Comparison of ENCODE assay signal across 37 cellular contexts in the genomic region with DNA sequence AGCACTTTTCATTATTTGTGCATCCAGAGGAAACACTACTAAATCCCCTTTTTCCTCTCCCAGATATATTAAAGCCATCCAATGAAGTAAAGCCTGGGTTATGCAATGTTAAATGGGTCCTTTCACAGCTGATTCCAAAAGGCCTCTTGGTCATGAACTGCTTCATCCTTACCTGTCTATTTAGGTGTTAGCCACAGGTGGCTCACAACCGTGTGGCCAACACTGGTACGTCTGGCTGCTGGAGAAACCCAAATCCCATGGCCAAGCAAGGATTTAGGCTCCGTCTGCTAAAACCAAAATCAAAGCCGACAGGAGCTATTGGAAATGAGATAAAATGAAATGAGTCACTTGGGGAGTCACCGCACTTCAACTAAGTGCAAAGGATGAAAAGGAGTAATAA.
"Had no signal": no experiment of that assay in that cellular context is flagged by ENCODE, and none has a peak within 500 bp of the region (broad histone marks: within the 10 kb centered on the region; RNA-seq: fewer than 3 reads in every experiment).

No MANE protein-coding gene starts in this region.

- H3K27me3 ChIP-seq: ascending aorta, cardiac muscle cell, colonic mucosa, Peyer's patch had no signal

- H3K9me3 Mint-ChIP-seq: activated CD4-positive, alpha-beta T cell treated with anti-CD3 and anti-CD28 coated beads, Interleukin-2, amount 10 ng/mL, durations not matched to agents 24 days and 14 days; activated CD8-positive, alpha-beta T cell treated with anti-CD3 and anti-CD28 coated beads for 36 hours; activated naive CD4-positive, alpha-beta T cell treated with anti-CD3 and anti-CD28 coated beads, Interleukin-2, amount 50 U/mL, for 24 hours; activated naive CD8-positive, alpha-beta T cell treated with anti-CD3 and anti-CD28 coated beads, Interleukin-2, amount 10 ng/mL, durations not matched to agents 7 days and 5 days; activated T-cell treated with anti-CD3 and anti-CD28 coated beads, Interleukin-2, amount 50 U/mL, for 24 hours; activated T-helper 2 cell treated with anti-CD3 and anti-CD28 coated beads, Interferon-gamma antibody, Interleukin-2, Interleukin-4, amounts not matched to agents 10 μg/mL and 5 μg/mL and 100 μg/mL, durations not matched to agents 14 hours and 24 hours and 36 hours had no signal

- H3K27me3 Mint-ChIP-seq: activated CD4-positive, alpha-beta T cell treated with anti-CD3 and anti-CD28 coated beads, Interleukin-2, amount 10 ng/mL, durations not matched to agents 24 days and 14 days; activated CD8-positive, alpha-beta T cell treated with anti-CD3 and anti-CD28 coated beads for 36 hours; activated naive CD4-positive, alpha-beta T cell treated with anti-CD3 and anti-CD28 coated beads, Interleukin-2, amount 50 U/mL, for 24 hours; activated naive CD8-positive, alpha-beta T cell treated with anti-CD3 and anti-CD28 coated beads, Interleukin-2, amount 10 ng/mL, durations not matched to agents 7 days and 5 days; activated T-cell treated with anti-CD3 and anti-CD28 coated beads, Interleukin-2, amount 50 U/mL, for 24 hours; central memory CD8-positive, alpha-beta T cell had no signal

- H3K4me1 Mint-ChIP-seq: activated CD4-positive, alpha-beta T cell treated with anti-CD3 and anti-CD28 coated beads, Interleukin-2, amount 10 ng/mL, durations not matched to agents 24 days and 14 days; activated naive CD4-positive, alpha-beta T cell treated with anti-CD3 and anti-CD28 coated beads, Interleukin-2, amount 50 U/mL, for 24 hours; activated naive CD8-positive, alpha-beta T cell treated with anti-CD3 and anti-CD28 coated beads, Interleukin-2, amount 10 ng/mL, durations not matched to agents 7 days and 5 days; central memory CD8-positive, alpha-beta T cell had no signal

- ATAC-seq: activated CD8-positive, alpha-beta T cell treated with anti-CD3 and anti-CD28 coated beads for 36 hours; PC-3; Right ventricle myocardium inferior; SK-N-SH treated with all-trans-retinoic acid at 6 μM for 48 hours had no signal

- H3K27ac ChIP-seq: ascending aorta, cardiac muscle cell, colonic mucosa, Peyer's patch, WERI-Rb-1 had no signal

- H3K9me3 ChIP-seq: ascending aorta, colonic mucosa, Peyer's patch had no signal

- H3K4me3 Mint-ChIP-seq: activated CD4-positive, alpha-beta T cell treated with anti-CD3 and anti-CD28 coated beads, Interleukin-2, amount 10 ng/mL, durations not matched to agents 24 days and 14 days; activated CD8-positive, alpha-beta T cell treated with anti-CD3 and anti-CD28 coated beads for 36 hours; activated naive CD4-positive, alpha-beta T cell treated with anti-CD3 and anti-CD28 coated beads, Interleukin-2, amount 50 U/mL, for 24 hours; activated naive CD8-positive, alpha-beta T cell treated with anti-CD3 and anti-CD28 coated beads, Interleukin-2, amount 10 ng/mL, durations not matched to agents 7 days and 5 days; activated T-cell treated with anti-CD3 and anti-CD28 coated beads, Interleukin-2, amount 50 U/mL, for 24 hours; central memory CD8-positive, alpha-beta T cell had no signal

- DNase-seq: activated CD4-positive, alpha-beta T cell treated with anti-CD3 and anti-CD28 coated beads, Interleukin-2, amount 10 ng/mL, durations not matched to agents 24 days and 14 days; activated CD4-positive, alpha-beta T cell treated with anti-CD3 and anti-CD28 coated beads, Interleukin-2, amount 50 U/mL, for 4 hours; activated CD8-positive, alpha-beta T cell treated with anti-CD3 and anti-CD28 coated beads for 36 hours; activated gamma-delta T cell; activated naive CD4-positive, alpha-beta T cell treated with Interleukin-2 at 50 U/mL for 16 hours; activated naive CD8-positive, alpha-beta T cell treated with anti-CD3 and anti-CD28 coated beads, Interleukin-2, amount 10 ng/mL, durations not matched to agents 7 days and 5 days; activated T-cell treated with anti-CD3 and anti-CD28 coated beads, Interleukin-2, amount 50 U/mL, for 24 hours; amygdala; colonic mucosa; Karpas-422; NCI-H1048; NCI-H1105 treated with DMSO at 0.1 percent for 48 hours; NCI-H1436; NCI-H1694; NCI-H1930; NCI-H2081 treated with DMSO at 0.1 percent for 48 hours; NCI-H226; NCI-H446 treated with DMSO at 0.1 percent for 48 hours; NCI-H524; NCI-H69; NCI-H82; NK-92 treated with Interleukin-12 subunit alpha and Interleukin-12 subunit beta, amount 100 ng/mL, for 24 hours; PC-3; Peyer's patch; RPMI8226; SIG-M5; T-helper 1 cell; T-helper 2 cell; T-helper 9 cell; WERI-Rb-1 had no signal

- H3K27ac Mint-ChIP-seq: activated CD4-positive, alpha-beta T cell treated with anti-CD3 and anti-CD28 coated beads, Interleukin-2, amount 10 ng/mL, durations not matched to agents 24 days and 14 days; activated CD8-positive, alpha-beta T cell treated with anti-CD3 and anti-CD28 coated beads for 36 hours; activated naive CD4-positive, alpha-beta T cell treated with anti-CD3 and anti-CD28 coated beads, Interleukin-2, amount 50 U/mL, for 24 hours; activated naive CD8-positive, alpha-beta T cell treated with anti-CD3 and anti-CD28 coated beads, Interleukin-2, amount 10 ng/mL, durations not matched to agents 7 days and 5 days; activated T-cell treated with anti-CD3 and anti-CD28 coated beads, Interleukin-2, amount 50 U/mL, for 24 hours; activated T-helper 2 cell treated with anti-CD3 and anti-CD28 coated beads, Interferon-gamma antibody, Interleukin-2, Interleukin-4, amounts not matched to agents 10 μg/mL and 5 μg/mL and 100 μg/mL, durations not matched to agents 14 hours and 24 hours and 36 hours had no signal

- H3K4me1 ChIP-seq: ascending aorta, colonic mucosa, Peyer's patch had no signal

- H3K36me3 Mint-ChIP-seq: activated naive CD4-positive, alpha-beta T cell treated with anti-CD3 and anti-CD28 coated beads, Interleukin-2, amount 50 U/mL, for 24 hours; activated naive CD8-positive, alpha-beta T cell treated with anti-CD3 and anti-CD28 coated beads, Interleukin-2, amount 10 ng/mL, durations not matched to agents 7 days and 5 days had no signal
